ENCODE assay signal across 22 cellular contexts in the genomic region with DNA sequence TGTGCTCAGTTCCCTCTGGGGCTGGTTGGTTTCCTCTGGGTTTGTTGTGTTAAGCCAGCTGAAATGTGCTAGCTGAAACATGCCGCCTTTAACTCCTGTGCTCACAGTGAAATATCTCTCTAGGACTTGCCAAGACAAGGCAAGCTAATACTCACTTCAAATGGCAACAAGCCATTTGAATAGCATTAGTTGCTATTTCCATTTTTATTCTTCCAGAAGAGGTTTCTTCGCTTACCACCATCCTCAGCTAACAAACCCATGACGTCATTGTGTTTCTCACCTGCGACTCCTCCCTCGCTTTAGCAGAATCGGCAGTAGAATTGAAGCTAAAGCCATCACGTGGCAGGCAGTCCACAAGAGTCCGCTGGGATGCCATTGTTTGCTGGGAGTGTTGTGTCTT.
DNase-seq lines count a peak whose midpoint lies in the region; ATAC-seq, FAIRE-seq and TF ChIP-seq lines count a peak whose summit lies in the region.
"Had no signal": no experiment of that assay in that cellular context is flagged by ENCODE, and none has a peak within 500 bp of the region (broad histone marks: within the 10 kb centered on the region; RNA-seq: fewer than 3 reads in every experiment).

No MANE protein-coding gene starts in this region.

- RAD21 ChIA-PET in GM12878 (lab: Charles Lee; ENCODE audit: unreplicated experiment): no interaction called here

- POLR2A ChIA-PET in HEK293 (lab: Yijun Ruan, JAX) (no interaction called here), GM12878 (lab: Charles Lee) (interaction anchor here (0.6 kb wide), 1 partner anchor 1265 kb away, joined by 3 read pairs; no protein-coding TSS in a partner anchor)

- CTCF ChIA-PET in HEK293 (lab: Yijun Ruan, JAX) (interaction anchor here (0.6 to 1.7 kb wide), 3 partner anchors 30 to 158 kb away, joined by 3 to 6 read pairs (median 3); no protein-coding TSS in a partner anchor), GM12878 (lab: Yijun Ruan, JAX) (no interaction called here)

- no TSS peak for BruUV-seq in GM12878 (replicated peaks; lab: Mats Ljungman, UMichigan)

- in situ Hi-C loops in GM12878 (cut with MboI): no loop called here

- H3K27ac ChIP-seq in HEK293 (ENCODE audit: extremely low read depth, low read depth, low read length) (no peak overlapping the region), GM12878 (ENCODE audit: control insufficient read depth, insufficient read depth) (no peak overlapping the region), esophagus (ENCODE audit: low read depth in 2 of 2, low read length in 1 of 2) (peak overlapping the region; percentile 48 to 74), mesendoderm (ENCODE audit: low read depth, low read length) (no peak overlapping the region)
- H3K27ac ChIP-seq: HL-60, SJCRH30 had no signal

- H3K23ac ChIP-seq in mesendoderm (ENCODE audit: low read length): no peak overlapping the region

- H2AK5ac ChIP-seq in mesendoderm (ENCODE audit: low read length): no peak overlapping the region

- H4K8ac ChIP-seq in mesendoderm (ENCODE audit: low read depth, low read length): no peak overlapping the region

- H2BK15ac ChIP-seq in mesendoderm (replicated peaks; ENCODE audit: low read depth): no peak overlapping the region

- H2BK120ac ChIP-seq in mesendoderm (ENCODE audit: low read depth, low read length): no peak overlapping the region

- no peak for TF ChIP-seq EP300 in GM12878 (IDR thresholded peaks at IDR 0.05; ENCODE audit: borderline replicate concordance in 1 of 2, control insufficient read depth in 1 of 2, low read depth in 2 of 2, low read length in 2 of 2)

- H3K4me3 ChIP-seq in HEK293 (ENCODE audit: low read depth, low read length) (no peak overlapping the region), GM12878 (no peak overlapping the region), esophagus (ENCODE audit: low read depth in 1 of 2, low read length in 2 of 2) (no peak overlapping the region), mesendoderm (ENCODE audit: low read length) (no peak overlapping the region), foreskin fibroblast (ENCODE audit: low read depth in 1 of 2, low read length in 2 of 2) (no peak overlapping the region)
- H3K4me3 ChIP-seq: SJCRH30 had no signal

- TF ChIP-seq CTCF in HEK293 (tag by site-specific recombination; IDR thresholded peaks at IDR 0.05): no peak
- no peak for TF ChIP-seq CTCF in GM12878 (IDR thresholded peaks at IDR 0.05 in 2 of 3, conservative IDR thresholded peaks at IDR 0.05 in 1 of 3; ENCODE audit: control insufficient read depth in 2 of 3, extremely low read depth in 1 of 3, insufficient read depth in 1 of 3, low read depth in 3 of 3, low read length in 3 of 3)
- no peak for TF ChIP-seq CTCF in foreskin fibroblast (IDR thresholded peaks at IDR 0.05; ENCODE audit: low read depth, low read length)

- SMC1A ChIA-PET in GM12878 (lab: Charles Lee; ENCODE audit: uncharacterized antibody, unreplicated experiment): interaction anchor here (1.2 kb wide), 1 partner anchor 11 kb away, joined by 5 read pairs; no protein-coding TSS in a partner anchor

- H2BK5ac ChIP-seq in mesendoderm (ENCODE audit: low read length): no peak overlapping the region

- H3K9ac ChIP-seq in GM12878 (ENCODE audit: control insufficient read depth, insufficient read depth, low read length) (no peak overlapping the region), mesendoderm (ENCODE audit: low read length) (no peak overlapping the region)

- no peak overlapping the region for H3K56ac ChIP-seq in mesendoderm (ENCODE audit: low read length)

- DNase-seq in GM12878 (ENCODE audit: low read depth, low spot score) (no peak), mesendoderm (peak; percentile 13), H54 (ENCODE audit: insufficient read length, low spot score) (no peak), foreskin fibroblast (no peak)
- DNase-seq: CD8-positive, alpha-beta T cell; DMS153; H9; KG1; MV-4-11; NCI-H1694; NCI-H2081 treated with DMSO at 0.1 percent for 48 hours; NCI-H446; NCI-H526; OCI-M1; SJCRH30 had no signal

- no peak overlapping the region for H3K4ac ChIP-seq in mesendoderm (ENCODE audit: low read depth, low read length)

- H4K5ac ChIP-seq in mesendoderm (ENCODE audit: low read length): no peak overlapping the region

- no peaks in the 10 kb centered on the region for H4K20me1 ChIP-seq in GM12878 (ENCODE audit: control insufficient read depth, insufficient read depth)

- ATAC-seq in GM12878 (no peak), GM19455 (IDR thresholded peaks at IDR 0.05; ENCODE audit: unreplicated experiment) (no peak), GM19463 (IDR thresholded peaks at IDR 0.05; ENCODE audit: unreplicated experiment) (no peak)
- ATAC-seq: CD8-positive, alpha-beta T cell had no signal

- intact Hi-C loops in GM12878 (cut with micrococcal nuclease; ENCODE audit: unreplicated experiment): no loop called here

- H3K27me3 ChIP-seq in GM12878 (replicated peaks in 1 of 2; ENCODE audit: control insufficient read depth in 2 of 2, insufficient read depth in 2 of 2, low read length in 1 of 2): no peaks in the 10 kb centered on the region
- no peaks in the 10 kb centered on the region for H3K27me3 ChIP-seq in esophagus (ENCODE audit: control insufficient read depth in 1 of 2, insufficient read depth in 2 of 2, low read length in 2 of 2)
- H3K27me3 ChIP-seq in mesendoderm (ENCODE audit: insufficient read depth, low read length, poor library complexity): no peaks in the 10 kb centered on the region
- H3K27me3 ChIP-seq: SJCRH30 had no signal

- no peaks in the 10 kb centered on the region for H3K79me1 ChIP-seq in mesendoderm (ENCODE audit: low read length)

- no peak for TF ChIP-seq RAD21 in GM12878 (IDR thresholded peaks at IDR 0.05; ENCODE audit: insufficient read depth, low read depth, low read length)

- no peak overlapping the region for H3K18ac ChIP-seq in mesendoderm (ENCODE audit: low read length)

- no peak for TF ChIP-seq POLR2A in GM12878 (IDR thresholded peaks at IDR 0.05; ENCODE audit: low read depth, low read length)
- no peak for TF ChIP-seq POLR2A in H54 (IDR thresholded peaks at IDR 0.05; ENCODE audit: low read depth, low read length)

- H3K79me2 ChIP-seq in GM12878 (ENCODE audit: control insufficient read depth, insufficient read depth, low read length): no peaks in the 10 kb centered on the region
- no peaks in the 10 kb centered on the region for H3K79me2 ChIP-seq in mesendoderm (ENCODE audit: control insufficient read depth, insufficient read depth, low read length)

- H3K4me2 ChIP-seq in GM12878 (ENCODE audit: control insufficient read depth, insufficient read depth) (no peak overlapping the region), mesendoderm (ENCODE audit: low read length) (no peak overlapping the region)

- 42% methylated on average over 8 of the region's 8 CpGs for WGBS in GM12878 (ENCODE audit: insufficient coverage, insufficient replicate concordance, low lambda C conversion rate, missing lambda C conversion rate)
- 43 to 51% methylated on average over 8 of the region's 8 CpGs for WGBS in esophagus, 2 donors
- WGBS in mesendoderm (ENCODE audit: extremely low coverage, insufficient coverage, low lambda C conversion rate): no CpG with 5 or more reads among the region's 8 CpGs

- no peaks in the 10 kb centered on the region for H3K4me1 ChIP-seq in HEK293 (ENCODE audit: control insufficient read depth, insufficient read depth, low read length)
- no peaks in the 10 kb centered on the region for H3K4me1 ChIP-seq in GM12878 (ENCODE audit: control insufficient read depth, insufficient read depth, low read length)
- H3K4me1 ChIP-seq in esophagus (ENCODE audit: control insufficient read depth in 2 of 2, insufficient read depth in 2 of 2, low read length in 1 of 2): peaks cover 0 to 7% of the 10 kb centered on the region in 2 donors
- no peaks in the 10 kb centered on the region for H3K4me1 ChIP-seq in mesendoderm (ENCODE audit: control insufficient read depth, low read depth, low read length)
- H3K4me1 ChIP-seq: SJCRH30 had no signal

- H3K36me3 ChIP-seq in HEK293 (ENCODE audit: control insufficient read depth in 2 of 2, insufficient read depth in 1 of 2, low read length in 2 of 2): no peaks in the 10 kb centered on the region
- no peaks in the 10 kb centered on the region for H3K36me3 ChIP-seq in GM12878 (ENCODE audit: control insufficient read depth in 2 of 2, insufficient read depth in 2 of 2, low read length in 1 of 2)
- H3K36me3 ChIP-seq in esophagus (ENCODE audit: control insufficient read depth in 2 of 2, insufficient read depth in 2 of 2, low read length in 1 of 2): no peaks in the 10 kb centered on the region
- H3K36me3 ChIP-seq in mesendoderm (ENCODE audit: control insufficient read depth, insufficient read depth, low read length): no peaks in the 10 kb centered on the region
- H3K36me3 ChIP-seq: SJCRH30 had no signal

- no peak for FAIRE-seq in GM12878 (lab: Jason Lieb, UNC)
- FAIRE-seq in H54 (lab: Jason Lieb, UNC): no peak
- FAIRE-seq: GM12892, RCC 7860 had no signal

- no peaks in the 10 kb centered on the region for H3K9me3 ChIP-seq in HEK293 (ENCODE audit: control insufficient read depth, insufficient read depth, low read depth, low read length)
- H3K9me3 ChIP-seq in GM12878 (replicated peaks; ENCODE audit: control insufficient read depth, insufficient read depth, low read length): no peaks in the 10 kb centered on the region
- H3K9me3 ChIP-seq in esophagus (ENCODE audit: control insufficient read depth in 2 of 2, insufficient read depth in 1 of 2, low read depth in 1 of 2, low read length in 1 of 2): no peaks in the 10 kb centered on the region
- H3K9me3 ChIP-seq: SJCRH30 had no signal

- H2AFZ ChIP-seq in GM12878 (ENCODE audit: control insufficient read depth, low read depth, low read length): no peak overlapping the region

TF ChIP-seq in HEK293, 187 proteins besides CTCF, POLR2A, EP300 and RAD21 (continues in another document):
- TF ChIP-seq ZNF2 (tag by site-specific recombination; IDR thresholded peaks at IDR 0.05) (no peak), ZNF311 (tag by site-specific recombination; IDR thresholded peaks at IDR 0.05; ENCODE audit: borderline replicate concordance) (no peak)

TF ChIP-seq in GM12878, 131 proteins besides CTCF, POLR2A, EP300 and RAD21:
- TF ChIP-seq CEBPB (IDR thresholded peaks at IDR 0.05; ENCODE audit: borderline replicate concordance in 1 of 2, low read depth in 2 of 2, low read length in 2 of 2): no peak
- peak; percentile 43; the same call in 1 of the 2 replicates for TF ChIP-seq ATF7 (IDR thresholded peaks at IDR 0.05; ENCODE audit: low read depth)

Comparison
In these comparisons a context has a peak if more than half of its experiments do, and no peak if none do; other contexts are left out.
1. H3K27ac ChIP-seq: peak in esophagus (2 of 2); none in HEK293 (single experiment), GM12878 (single experiment) and mesendoderm (single experiment).